9 cellular contexts compared by ENCODE assay signal in the genomic region with DNA sequence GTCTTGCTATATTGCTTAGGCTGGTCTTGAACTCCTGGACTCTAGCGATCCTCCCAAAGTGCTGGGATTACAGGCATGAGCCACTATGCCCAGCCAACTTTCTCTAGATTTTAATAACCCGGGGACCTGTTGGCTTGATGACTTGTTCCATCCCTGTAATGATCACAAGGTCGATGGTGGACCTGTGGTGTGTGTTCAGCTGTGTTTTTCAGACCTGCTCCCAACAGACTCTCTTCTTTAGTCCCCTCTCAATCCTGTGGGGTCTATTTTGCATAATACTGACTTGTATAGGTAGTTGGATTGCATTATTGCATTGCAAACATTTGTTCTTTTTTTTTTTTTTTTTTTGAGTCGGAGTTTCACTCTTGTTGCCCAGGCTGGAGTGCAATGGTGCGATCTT. TPM values are rescaled to one million over a fixed set of nuclear protein-coding genes. Genes with fewer than 3 reads are reported as not detected.
DNase-seq lines count a peak whose midpoint lies in the region; ATAC-seq and TF ChIP-seq lines count a peak whose summit lies in the region.
"Had no signal": no experiment of that assay in that cellular context is flagged by ENCODE, and none has a peak within 500 bp of the region (broad histone marks: within the 10 kb centered on the region; RNA-seq: fewer than 3 reads in every experiment).

No MANE protein-coding gene starts in this region.

- 91 to 92% methylated on average over 2 to 5 of the region's 5 CpGs for WGBS in gastroesophageal sphincter (ENCODE audit: low coverage in 1 of 2), 2 donors

- H3K27ac ChIP-seq in dorsolateral prefrontal cortex, result no peak overlapping the region
- H3K27ac ChIP-seq in gastroesophageal sphincter, result peak overlapping the region in 1 of 4 donors; percentile 96

- H2AFZ ChIP-seq in neuron (ENCODE audit: low read depth, low read length), result no peak overlapping the region

- H3K36me3 ChIP-seq in ES-I3 (ENCODE audit: insufficient read depth, low read length) (no peaks in the 10 kb centered on the region), neuron (ENCODE audit: insufficient read depth, low read length) (no peaks in the 10 kb centered on the region), gastroesophageal sphincter (no peaks in the 10 kb centered on the region)

- H3K27me3 ChIP-seq in dorsolateral prefrontal cortex (no peaks in the 10 kb centered on the region), neuron (ENCODE audit: insufficient read depth, low read length) (no peaks in the 10 kb centered on the region), gastroesophageal sphincter (no peaks in the 10 kb centered on the region)

- H3K4me3 ChIP-seq in dorsolateral prefrontal cortex (peak overlapping the region in 47 of 59 donors; percentile 61 to 99 (median 89)), neuron (ENCODE audit: low read length) (peak overlapping the region; percentile 53), gastroesophageal sphincter (no peak overlapping the region)

- no peak for ATAC-seq in gastroesophageal sphincter

- TF ChIP-seq POLR2A in gastroesophageal sphincter (IDR thresholded peaks at IDR 0.05), result no peak

- peaks cover 13% of the 10 kb centered on the region for H3K4me1 ChIP-seq in ES-I3 (ENCODE audit: insufficient read depth, low read length)
- peaks cover 10% of the 10 kb centered on the region for H3K4me1 ChIP-seq in neuron (ENCODE audit: insufficient read depth, low read length)
- H3K4me1 ChIP-seq in gastroesophageal sphincter, result peaks cover 0 to 47% (median 6%) of the 10 kb centered on the region in 3 donors

- H3K9ac ChIP-seq in ES-I3 (ENCODE audit: low read depth, low read length), result peak overlapping the region; percentile 48; the same call in 1 of the 2 replicates

- DNase-seq in NAMALWA (ENCODE audit: low spot score), result peak; percentile 46
- no peak for DNase-seq in dorsolateral prefrontal cortex
- no peak for DNase-seq in kidney glomerular epithelial cell (lab: John Stamatoyannopoulos, UW)
- no peak for DNase-seq in SKM-1 treated with dmso at 0.1 percent for 144 hours (lab: John Stamatoyannopoulos, UW; ENCODE audit: unreplicated experiment)
- no peak for DNase-seq in Kasumi-1 (lab: John Stamatoyannopoulos, UW)
- DNase-seq: Right ventricle myocardium superior had no signal

- TF ChIP-seq EP300 in gastroesophageal sphincter (IDR thresholded peaks at IDR 0.05), result no peak

- intact Hi-C loops in dorsolateral prefrontal cortex (cut with DNase I), result no loop called here

- no peak for TF ChIP-seq CTCF in dorsolateral prefrontal cortex (IDR thresholded peaks at IDR 0.05 in 54 of 56, conservative IDR thresholded peaks at IDR 0.05 in 2 of 56; ENCODE audit: low read depth in 1 of 56, partially characterized antibody in 56 of 56)
- TF ChIP-seq CTCF in gastroesophageal sphincter (IDR thresholded peaks at IDR 0.05), result no peak

- H3K9me3 ChIP-seq in ES-I3 (ENCODE audit: control insufficient read depth, insufficient read depth, low read length), result no peaks in the 10 kb centered on the region
- no peaks in the 10 kb centered on the region for H3K9me3 ChIP-seq in neuron (ENCODE audit: low read length)
- no peaks in the 10 kb centered on the region for H3K9me3 ChIP-seq in gastroesophageal sphincter

RNA-seq across cellular contexts. Expression of a gene that starts 1.9 kb away (rescaled TPM):
- total RNA-seq in dorsolateral prefrontal cortex, result 100 to 1,000 TPM in 108 of 120 experiments, 10 to 100 TPM in 12; 67.2 to 209 (median 137) TPM
- 10 to 100 TPM; 27.7 to 47.1 (median 39.6) TPM for total RNA-seq in gastroesophageal sphincter

RNA-seq across cellular contexts. Expression of a gene that starts 32.1 kb away (rescaled TPM):
- total RNA-seq in dorsolateral prefrontal cortex (10 to 100 TPM in 80 of 120 experiments, 1 to 10 TPM in 40; 5.6 to 21.1 (median 11.3) TPM), gastroesophageal sphincter (1 to 10 TPM; 2.9 to 9.1 (median 4.3) TPM)

Comparison
In these comparisons a context has a peak if more than half of its experiments do, and no peak if none do; other contexts are left out.
1. H3K4me3 ChIP-seq: peak in dorsolateral prefrontal cortex (47 of 59) and neuron (single experiment); none in gastroesophageal sphincter (0 of 2).